8 cellular contexts compared by ENCODE assay signal in the genomic region with DNA sequence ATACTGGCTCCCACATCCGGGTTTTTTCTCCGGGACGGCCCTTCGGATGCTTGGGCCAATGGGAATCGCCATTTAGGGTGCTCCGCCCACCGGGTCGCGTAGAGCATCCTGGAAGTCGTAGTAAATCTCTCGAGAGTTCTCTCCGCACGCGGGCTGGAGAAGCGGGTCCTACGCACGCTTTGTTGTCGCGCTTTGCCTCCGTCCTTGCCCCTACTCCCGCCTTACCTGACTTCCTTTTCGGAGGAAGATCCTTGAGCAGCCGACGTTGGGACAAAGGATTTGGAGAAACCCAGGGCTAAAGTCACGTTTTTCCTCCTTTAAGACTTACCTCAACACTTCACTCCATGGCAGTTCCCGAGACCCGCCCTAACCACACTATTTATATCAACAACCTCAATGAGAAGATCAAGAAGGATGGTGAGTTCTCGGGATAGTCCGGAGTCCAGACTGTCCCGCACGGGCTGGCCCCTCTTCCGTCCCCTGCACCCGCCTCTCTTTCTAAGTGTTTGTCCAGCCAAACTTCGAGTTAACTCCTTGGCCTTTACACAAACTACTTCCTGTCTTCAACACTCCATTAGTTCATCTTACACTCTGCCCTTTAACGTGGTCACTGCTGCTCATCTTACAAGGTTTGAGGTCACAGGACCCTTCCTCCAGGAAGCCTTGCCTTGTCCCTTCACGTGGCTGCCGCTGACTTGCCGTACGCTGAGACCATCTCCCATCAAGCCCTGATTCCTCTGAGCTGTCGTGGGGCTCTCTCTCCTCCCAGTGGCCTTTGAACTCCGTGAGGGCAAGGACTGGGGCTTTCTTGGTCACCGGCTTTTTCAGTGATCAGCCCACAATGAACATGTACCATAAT. TPM values are rescaled to one million over a fixed set of nuclear protein-coding genes. Genes with fewer than 3 reads are reported as not detected.
DNase-seq lines count a peak whose midpoint lies in the region; ATAC-seq and TF ChIP-seq lines count a peak whose summit lies in the region.

A gene (plus strand): TSS at position 139 of the 859 bp plus-strand sequence. CDS start 206 bp downstream, at position 345.

- H3K9me3 ChIP-seq in SK-N-SH: no peaks in the 10 kb centered on the region
- no peaks in the 10 kb centered on the region for H3K9me3 ChIP-seq in testis

- peaks cover 66% of the 10 kb centered on the region for H3K79me2 ChIP-seq in SK-N-SH (ENCODE audit: insufficient read depth)

- H3K4me1 ChIP-seq in SK-N-SH (ENCODE audit: control insufficient read depth in 1 of 2, insufficient read depth in 2 of 2, low read depth in 1 of 2, low read length in 1 of 2) (peaks cover 14 to 25% of the 10 kb centered on the region in 2 experiments; a peak in 2 of 4 replicates), testis (peaks cover 19% of the 10 kb centered on the region)

- H3K4me2 ChIP-seq in SK-N-SH: peak within 1 kb of the TSS; percentile 90

- TF ChIP-seq RAD21 in SK-N-SH (IDR thresholded peaks at IDR 0.05; ENCODE audit: low read length): peak; percentile 24

- no peak for TF ChIP-seq CTCF in SK-N-SH (IDR thresholded peaks at IDR 0.05)
- no peak for TF ChIP-seq CTCF in testis (IDR thresholded peaks at IDR 0.05)

- H3K4me3 Mint-ChIP-seq in activated naive CD4-positive, alpha-beta T cell treated with anti-CD3 and anti-CD28 coated beads, Interleukin-2, amount 50 U/mL, for 24 hours: peak within 1 kb of the TSS; percentile 100

- H3K27me3 ChIP-seq in SK-N-SH (ENCODE audit: insufficient read depth): no peaks in the 10 kb centered on the region
- no peaks in the 10 kb centered on the region for H3K27me3 ChIP-seq in testis

- peak; percentile 52 for ATAC-seq in HG02571 (IDR thresholded peaks at IDR 0.05; ENCODE audit: unreplicated experiment)

- DNase-seq in GM04504 (ENCODE audit: low read depth): peak; percentile 96
- DNase-seq in NCI-H1048 (lab: John Stamatoyannopoulos, UW): peak; percentile 88
- DNase-seq in SK-N-SH: peak; percentile 90
- DNase-seq in glomerular endothelial cell (ENCODE audit: extremely low read depth, low read depth, low spot score): peak; percentile 91
- DNase-seq in occipital lobe (lab: John Stamatoyannopoulos, UW): peak; percentile 98
- peak; percentile 99 for DNase-seq in testis

- no peaks in the 10 kb centered on the region for H3K27me3 Mint-ChIP-seq in activated naive CD4-positive, alpha-beta T cell treated with anti-CD3 and anti-CD28 coated beads, Interleukin-2, amount 50 U/mL, for 24 hours

- peaks cover 25% of the 10 kb centered on the region for H3K36me3 Mint-ChIP-seq in activated naive CD4-positive, alpha-beta T cell treated with anti-CD3 and anti-CD28 coated beads, Interleukin-2, amount 50 U/mL, for 24 hours

- CTCF ChIA-PET in SK-N-SH (lab: Yijun Ruan, JAX): interaction anchor here (1.4 to 3.0 kb wide), 2 partner anchors 55 to 56 kb away, joined by 4 to 18 read pairs; no protein-coding TSS in a partner anchor

- H3K9me3 Mint-ChIP-seq in activated naive CD4-positive, alpha-beta T cell treated with anti-CD3 and anti-CD28 coated beads, Interleukin-2, amount 50 U/mL, for 24 hours: no peaks in the 10 kb centered on the region

- H3K9ac ChIP-seq in SK-N-SH: peak within 1 kb of the TSS; percentile 88

- H3K27ac ChIP-seq in SK-N-SH (ENCODE audit: low read depth in 2 of 2, low read length in 1 of 2): peak within 1 kb of the TSS; percentile 81 to 88
- peak within 1 kb of the TSS; percentile 90 to 97 for H3K27ac ChIP-seq in testis

- H2AFZ ChIP-seq in SK-N-SH (ENCODE audit: low read depth): peak within 1 kb of the TSS; percentile 75; the same call in 1 of the 2 replicates

- intact Hi-C loops in testis (cut with DNase I; ENCODE audit: low total_unique reads): no loop called here

- peak; percentile 71 for TF ChIP-seq POLR2A in testis (IDR thresholded peaks at IDR 0.05)

- H3K36me3 ChIP-seq in SK-N-SH (replicated peaks in 1 of 2; ENCODE audit: control insufficient read depth in 1 of 2, insufficient read depth in 2 of 2, low read length in 1 of 2) (peaks cover 0 to 12% of the 10 kb centered on the region in 2 experiments), testis (ENCODE audit: low read depth, missing control alignments) (no peaks in the 10 kb centered on the region)

- H3K4me1 Mint-ChIP-seq in activated naive CD4-positive, alpha-beta T cell treated with anti-CD3 and anti-CD28 coated beads, Interleukin-2, amount 50 U/mL, for 24 hours: peaks cover 41% of the 10 kb centered on the region

- TF ChIP-seq EP300 in SK-N-SH (IDR thresholded peaks at IDR 0.05; ENCODE audit: borderline replicate concordance in 1 of 2, low read depth in 1 of 2, low read length in 1 of 2): no peak

- no peaks in the 10 kb centered on the region for H3F3A ChIP-seq in SK-N-SH (replicated peaks; ENCODE audit: insufficient read depth)

- WGBS in SK-N-SH (ENCODE audit: low lambda C conversion rate): 1% methylated on average over 27 of the region's 42 CpGs
- WGBS in testis, 2 donors: 1% methylated on average over 42 of the region's 42 CpGs

- peak within 1 kb of the TSS; percentile 74 to 75 for H3K4me3 ChIP-seq in SK-N-SH (ENCODE audit: low read depth in 2 of 2, low read length in 1 of 2)
- peak within 1 kb of the TSS; percentile 67 to 89 for H3K4me3 ChIP-seq in testis

- peak within 1 kb of the TSS; percentile 100 for H3K27ac Mint-ChIP-seq in activated naive CD4-positive, alpha-beta T cell treated with anti-CD3 and anti-CD28 coated beads, Interleukin-2, amount 50 U/mL, for 24 hours

- H3K9me2 ChIP-seq in SK-N-SH: no peaks in the 10 kb centered on the region

- H4K20me1 ChIP-seq in SK-N-SH (ENCODE audit: insufficient read depth): peaks cover 24% of the 10 kb centered on the region

- POLR2A ChIA-PET in SK-N-SH (lab: Yijun Ruan, JAX): interaction anchor here (0.6 to 1.5 kb wide), 6 partner anchors 26 to 141 kb away, joined by 3 to 20 read pairs (median 8); a partner anchor contains a TSS

TF ChIP-seq in SK-N-SH, 30 proteins besides CTCF, POLR2A, EP300 and RAD21 (continues in another document):
- TF ChIP-seq RCOR1 (IDR thresholded peaks at IDR 0.05; ENCODE audit: low read length) (no peak), CHD2 (IDR thresholded peaks at IDR 0.05; ENCODE audit: low read length, partially characterized antibody) (peak; percentile 93), ELF1 (IDR thresholded peaks at IDR 0.05) (peak; percentile 84), POLR2AphosphoS5 (IDR thresholded peaks at IDR 0.05; ENCODE audit: low read depth, low read length) (peak; percentile 85), MEF2A (IDR thresholded peaks at IDR 0.05; ENCODE audit: borderline replicate concordance, low read depth) (no peak), FOXM1 (IDR thresholded peaks at IDR 0.05; ENCODE audit: low read depth) (no peak), SMC3 (IDR thresholded peaks at IDR 0.05; ENCODE audit: low read depth, low read length) (no peak), MXI1 (IDR thresholded peaks at IDR 0.05; ENCODE audit: low read depth, low read length) (peak; percentile 96), JUND (IDR thresholded peaks at IDR 0.05) (no peak), FOSL2 (IDR thresholded peaks at IDR 0.05; ENCODE audit: borderline replicate concordance, low read depth) (no peak), TEAD4 (IDR thresholded peaks at IDR 0.05; ENCODE audit: borderline replicate concordance, insufficient read depth) (no peak), TAF1 (IDR thresholded peaks at IDR 0.05; ENCODE audit: borderline replicate concordance, low read depth, low read length) (peak; percentile 33; the same call in 1 of the 2 replicates)
- TF ChIP-seq, protein P1, sequence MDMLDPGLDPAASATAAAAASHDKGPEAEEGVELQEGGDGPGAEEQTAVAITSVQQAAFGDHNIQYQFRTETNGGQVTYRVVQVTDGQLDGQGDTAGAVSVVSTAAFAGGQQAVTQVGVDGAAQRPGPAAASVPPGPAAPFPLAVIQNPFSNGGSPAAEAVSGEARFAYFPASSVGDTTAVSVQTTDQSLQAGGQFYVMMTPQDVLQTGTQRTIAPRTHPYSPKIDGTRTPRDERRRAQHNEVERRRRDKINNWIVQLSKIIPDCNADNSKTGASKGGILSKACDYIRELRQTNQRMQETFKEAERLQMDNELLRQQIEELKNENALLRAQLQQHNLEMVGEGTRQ (IDR thresholded peaks at IDR 0.05; ENCODE audit: borderline replicate concordance, low read depth, low read length): no peak
- TF ChIP-seq, protein P2, sequence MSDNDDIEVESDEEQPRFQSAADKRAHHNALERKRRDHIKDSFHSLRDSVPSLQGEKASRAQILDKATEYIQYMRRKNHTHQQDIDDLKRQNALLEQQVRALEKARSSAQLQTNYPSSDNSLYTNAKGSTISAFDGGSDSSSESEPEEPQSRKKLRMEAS (IDR thresholded peaks at IDR 0.05; ENCODE audit: low read depth): peak; percentile 96
- TF ChIP-seq, protein P3, sequence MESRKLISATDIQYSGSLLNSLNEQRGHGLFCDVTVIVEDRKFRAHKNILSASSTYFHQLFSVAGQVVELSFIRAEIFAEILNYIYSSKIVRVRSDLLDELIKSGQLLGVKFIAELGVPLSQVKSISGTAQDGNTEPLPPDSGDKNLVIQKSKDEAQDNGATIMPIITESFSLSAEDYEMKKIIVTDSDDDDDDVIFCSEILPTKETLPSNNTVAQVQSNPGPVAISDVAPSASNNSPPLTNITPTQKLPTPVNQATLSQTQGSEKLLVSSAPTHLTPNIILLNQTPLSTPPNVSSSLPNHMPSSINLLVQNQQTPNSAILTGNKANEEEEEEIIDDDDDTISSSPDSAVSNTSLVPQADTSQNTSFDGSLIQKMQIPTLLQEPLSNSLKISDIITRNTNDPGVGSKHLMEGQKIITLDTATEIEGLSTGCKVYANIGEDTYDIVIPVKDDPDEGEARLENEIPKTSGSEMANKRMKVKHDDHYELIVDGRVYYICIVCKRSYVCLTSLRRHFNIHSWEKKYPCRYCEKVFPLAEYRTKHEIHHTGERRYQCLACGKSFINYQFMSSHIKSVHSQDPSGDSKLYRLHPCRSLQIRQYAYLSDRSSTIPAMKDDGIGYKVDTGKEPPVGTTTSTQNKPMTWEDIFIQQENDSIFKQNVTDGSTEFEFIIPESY (IDR thresholded peaks at IDR 0.05; ENCODE audit: borderline replicate concordance, low read depth): peak; percentile 93
- TF ChIP-seq, protein P4, sequence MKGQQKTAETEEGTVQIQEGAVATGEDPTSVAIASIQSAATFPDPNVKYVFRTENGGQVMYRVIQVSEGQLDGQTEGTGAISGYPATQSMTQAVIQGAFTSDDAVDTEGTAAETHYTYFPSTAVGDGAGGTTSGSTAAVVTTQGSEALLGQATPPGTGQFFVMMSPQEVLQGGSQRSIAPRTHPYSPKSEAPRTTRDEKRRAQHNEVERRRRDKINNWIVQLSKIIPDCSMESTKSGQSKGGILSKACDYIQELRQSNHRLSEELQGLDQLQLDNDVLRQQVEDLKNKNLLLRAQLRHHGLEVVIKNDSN (IDR thresholded peaks at IDR 0.05; ENCODE audit: borderline replicate concordance, low read depth): no peak

RNA-seq across cellular contexts. Expression of the gene that starts here (rescaled TPM):
- polyA plus RNA-seq in SK-N-SH (2012; rRNA removed) (69.5 and 121 TPM in 2 replicates), testis (ENCODE audit: insufficient read depth, low read depth, low replicate concordance) (67.8 TPM)
- 64.4 and 91.0 TPM in 2 replicates for polyA plus RNA-seq in SK-N-SH (2012; cell fraction: cytosol; rRNA removed)
- 274 and 286 TPM in 2 replicates for polyA plus RNA-seq in SK-N-SH (2012; cell fraction: nucleus; rRNA removed)
- total RNA-seq in glomerular endothelial cell (64.5 and 85.2 TPM in 2 replicates), occipital lobe (17.0 TPM), testis (10 to 100 TPM; 89.8 to 91.5 TPM)

Comparison
In these comparisons a context has a peak if more than half of its experiments do, and no peak if none do; other contexts are left out.
1. Peak in every context shown above with its lines: DNase-seq, ATAC-seq, H3K4me3 ChIP-seq and H3K27ac ChIP-seq.